1 cellular context compared by ENCODE assay signal in the genomic region with DNA sequence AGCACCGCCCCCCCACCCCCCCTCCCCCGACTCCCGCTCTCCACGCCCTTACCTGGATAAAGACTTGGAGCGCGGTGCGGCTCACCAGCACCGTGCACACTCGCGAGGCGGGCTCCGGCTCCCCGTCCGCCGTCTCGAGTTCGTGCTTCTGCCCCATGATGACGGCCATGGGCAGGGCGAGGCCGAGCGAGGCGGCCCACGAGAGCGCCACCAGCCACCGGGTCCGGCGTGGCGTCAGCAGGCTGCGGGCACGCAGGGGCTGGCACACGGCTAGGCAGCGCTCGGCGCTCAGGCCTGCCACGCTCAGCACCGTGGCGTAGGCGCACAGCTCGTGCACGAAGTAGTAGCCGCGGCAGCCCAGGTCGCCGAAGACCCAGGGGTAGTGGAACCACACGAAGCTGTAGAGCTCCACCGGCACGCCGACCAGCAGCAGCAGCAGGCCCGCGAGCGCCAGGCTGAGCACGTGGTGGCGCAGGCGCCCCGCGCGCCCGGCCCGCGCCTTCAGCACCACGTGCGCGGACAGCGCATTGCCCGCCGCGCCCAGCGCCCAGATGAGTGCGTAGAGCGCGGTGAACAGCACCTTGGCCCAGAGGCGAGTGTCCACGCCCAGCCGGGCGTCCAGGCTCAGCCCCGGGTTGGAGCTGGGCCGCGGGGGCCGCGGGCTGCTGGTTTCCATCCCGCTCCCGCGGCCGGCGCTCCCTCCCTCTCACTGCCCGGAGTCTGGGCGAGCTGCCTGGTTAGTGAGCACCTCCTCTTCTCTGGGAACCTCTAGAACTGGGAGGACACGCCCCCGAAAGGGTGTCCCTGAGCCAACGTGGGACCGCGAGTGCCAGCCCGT.
TF ChIP-seq lines count a peak whose summit lies in the region.

A gene with protein sequence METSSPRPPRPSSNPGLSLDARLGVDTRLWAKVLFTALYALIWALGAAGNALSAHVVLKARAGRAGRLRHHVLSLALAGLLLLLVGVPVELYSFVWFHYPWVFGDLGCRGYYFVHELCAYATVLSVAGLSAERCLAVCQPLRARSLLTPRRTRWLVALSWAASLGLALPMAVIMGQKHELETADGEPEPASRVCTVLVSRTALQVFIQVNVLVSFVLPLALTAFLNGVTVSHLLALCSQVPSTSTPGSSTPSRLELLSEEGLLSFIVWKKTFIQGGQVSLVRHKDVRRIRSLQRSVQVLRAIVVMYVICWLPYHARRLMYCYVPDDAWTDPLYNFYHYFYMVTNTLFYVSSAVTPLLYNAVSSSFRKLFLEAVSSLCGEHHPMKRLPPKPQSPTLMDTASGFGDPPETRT (minus strand): TSS at position 742 of the 838 bp plus-strand sequence. CDS start 66 bp downstream, at position 676.

TF ChIP-seq in HepG2, 621 proteins besides CTCF, POLR2A, EP300 and RAD21 (continued from another document and continues in another):
- TF ChIP-seq, protein P1, sequence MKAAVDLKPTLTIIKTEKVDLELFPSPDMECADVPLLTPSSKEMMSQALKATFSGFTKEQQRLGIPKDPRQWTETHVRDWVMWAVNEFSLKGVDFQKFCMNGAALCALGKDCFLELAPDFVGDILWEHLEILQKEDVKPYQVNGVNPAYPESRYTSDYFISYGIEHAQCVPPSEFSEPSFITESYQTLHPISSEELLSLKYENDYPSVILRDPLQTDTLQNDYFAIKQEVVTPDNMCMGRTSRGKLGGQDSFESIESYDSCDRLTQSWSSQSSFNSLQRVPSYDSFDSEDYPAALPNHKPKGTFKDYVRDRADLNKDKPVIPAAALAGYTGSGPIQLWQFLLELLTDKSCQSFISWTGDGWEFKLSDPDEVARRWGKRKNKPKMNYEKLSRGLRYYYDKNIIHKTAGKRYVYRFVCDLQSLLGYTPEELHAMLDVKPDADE (CRISPR knock-in tag; IDR thresholded peaks at IDR 0.05), result peak; percentile 99
- TF ChIP-seq, protein P2, sequence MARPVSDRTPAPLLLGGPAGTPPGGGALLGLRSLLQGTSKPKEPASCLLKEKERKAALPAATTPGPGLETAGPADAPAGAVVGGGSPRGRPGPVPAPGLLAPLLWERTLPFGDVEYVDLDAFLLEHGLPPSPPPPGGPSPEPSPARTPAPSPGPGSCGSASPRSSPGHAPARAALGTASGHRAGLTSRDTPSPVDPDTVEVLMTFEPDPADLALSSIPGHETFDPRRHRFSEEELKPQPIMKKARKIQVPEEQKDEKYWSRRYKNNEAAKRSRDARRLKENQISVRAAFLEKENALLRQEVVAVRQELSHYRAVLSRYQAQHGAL (CRISPR knock-in tag; IDR thresholded peaks at IDR 0.05; ENCODE audit: not compliant biosample characterization), result peak; percentile 99
- TF ChIP-seq SP5 (CRISPR knock-in tag; IDR thresholded peaks at IDR 0.05; ENCODE audit: borderline replicate concordance, low read depth) (peak; percentile 68), HES4 (CRISPR knock-in tag; IDR thresholded peaks at IDR 0.05; ENCODE audit: borderline replicate concordance) (peak; percentile 100), EHMT2 (IDR thresholded peaks at IDR 0.05; ENCODE audit: borderline replicate concordance, low read depth, low read length) (peak; percentile 82), KDM4B (CRISPR knock-in tag; IDR thresholded peaks at IDR 0.05) (peak; percentile 90; the same call in 1 of the 2 replicates), SIX4 (CRISPR knock-in tag; IDR thresholded peaks at IDR 0.05) (peak; percentile 92), POLR2AphosphoS5 (IDR thresholded peaks at IDR 0.05; ENCODE audit: low read depth, low read length) (no peak), GTF3A (CRISPR knock-in tag; conservative IDR thresholded peaks at IDR 0.05) (no peak), ZNF746 (CRISPR knock-in tag; IDR thresholded peaks at IDR 0.05) (peak; percentile 91), ZNF703 (CRISPR knock-in tag; IDR thresholded peaks at IDR 0.05; ENCODE audit: borderline replicate concordance) (peak; percentile 96), ZNF136 (CRISPR knock-in tag; IDR thresholded peaks at IDR 0.05; ENCODE audit: low read depth) (peak; percentile 61; the same call in 1 of the 2 replicates), ZNF709 (CRISPR knock-in tag; IDR thresholded peaks at IDR 0.05) (peak; percentile 100), FOXA3 (CRISPR knock-in tag; IDR thresholded peaks at IDR 0.05) (peak; percentile 85), ZNF615 (CRISPR knock-in tag; IDR thresholded peaks at IDR 0.05; ENCODE audit: borderline replicate concordance) (peak; percentile 55; the same call in 1 of the 2 replicates), BRCA1 (CRISPR knock-in tag; IDR thresholded peaks at IDR 0.05) (peak; percentile 99), ZNF879 (CRISPR knock-in tag; IDR thresholded peaks at IDR 0.05) (peak; percentile 94), ZNF569 (CRISPR knock-in tag; IDR thresholded peaks at IDR 0.05; ENCODE audit: borderline replicate concordance) (no peak), RNF2 (conservative IDR thresholded peaks at IDR 0.05; ENCODE audit: low read depth) (peak; percentile 99), SNAI1 (CRISPR knock-in tag; IDR thresholded peaks at IDR 0.05; ENCODE audit: borderline replicate concordance) (no peak), KLF11 (CRISPR knock-in tag; IDR thresholded peaks at IDR 0.05) (peak; percentile 97), ZFX (CRISPR knock-in tag; IDR thresholded peaks at IDR 0.05; ENCODE audit: low read depth) (peak; percentile 90), ZNF10 (CRISPR knock-in tag; IDR thresholded peaks at IDR 0.05; ENCODE audit: borderline replicate concordance, low read depth) (no peak), IRX3 (CRISPR knock-in tag; IDR thresholded peaks at IDR 0.05; ENCODE audit: borderline replicate concordance, low read depth) (peak; percentile 100), ZNF83 (CRISPR knock-in tag; IDR thresholded peaks at IDR 0.05; ENCODE audit: borderline replicate concordance) (peak; percentile 99), ZC3H4 (CRISPR knock-in tag; IDR thresholded peaks at IDR 0.05; ENCODE audit: borderline replicate concordance) (no peak), SRSF1 (optimal IDR thresholded peaks at IDR 0.05; ENCODE audit: low read depth, low read length) (no peak), NFE2 (CRISPR knock-in tag; IDR thresholded peaks at IDR 0.05) (no peak), SMAD3 (CRISPR knock-in tag; IDR thresholded peaks at IDR 0.05) (peak; percentile 89; the same call in 1 of the 2 replicates), TMF1 (CRISPR knock-in tag; IDR thresholded peaks at IDR 0.05; ENCODE audit: low read depth) (peak; percentile 100), ZBTB7A (CRISPR knock-in tag; IDR thresholded peaks at IDR 0.05) (peak; percentile 98), ZNF891 (CRISPR knock-in tag; IDR thresholded peaks at IDR 0.05) (peak; percentile 100), ZFAT (CRISPR knock-in tag; conservative IDR thresholded peaks at IDR 0.05) (peak; percentile 94), KDM1A (CRISPR knock-in tag; IDR thresholded peaks at IDR 0.05) (peak; percentile 72; the same call in 1 of the 2 replicates)
- TF ChIP-seq, protein P3, sequence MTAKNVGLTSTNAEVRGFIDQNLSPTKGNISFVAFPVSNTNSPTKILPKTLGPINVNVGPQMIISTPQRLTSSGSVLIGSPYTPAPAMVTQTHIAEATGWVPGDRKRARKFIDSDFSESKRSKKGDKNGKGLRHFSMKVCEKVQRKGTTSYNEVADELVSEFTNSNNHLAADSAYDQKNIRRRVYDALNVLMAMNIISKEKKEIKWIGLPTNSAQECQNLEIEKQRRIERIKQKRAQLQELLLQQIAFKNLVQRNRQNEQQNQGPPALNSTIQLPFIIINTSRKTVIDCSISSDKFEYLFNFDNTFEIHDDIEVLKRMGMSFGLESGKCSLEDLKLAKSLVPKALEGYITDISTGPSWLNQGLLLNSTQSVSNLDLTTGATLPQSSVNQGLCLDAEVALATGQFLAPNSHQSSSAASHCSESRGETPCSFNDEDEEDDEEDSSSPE (CRISPR knock-in tag; IDR thresholded peaks at IDR 0.05), result peak; percentile 96
- TF ChIP-seq, protein P4, sequence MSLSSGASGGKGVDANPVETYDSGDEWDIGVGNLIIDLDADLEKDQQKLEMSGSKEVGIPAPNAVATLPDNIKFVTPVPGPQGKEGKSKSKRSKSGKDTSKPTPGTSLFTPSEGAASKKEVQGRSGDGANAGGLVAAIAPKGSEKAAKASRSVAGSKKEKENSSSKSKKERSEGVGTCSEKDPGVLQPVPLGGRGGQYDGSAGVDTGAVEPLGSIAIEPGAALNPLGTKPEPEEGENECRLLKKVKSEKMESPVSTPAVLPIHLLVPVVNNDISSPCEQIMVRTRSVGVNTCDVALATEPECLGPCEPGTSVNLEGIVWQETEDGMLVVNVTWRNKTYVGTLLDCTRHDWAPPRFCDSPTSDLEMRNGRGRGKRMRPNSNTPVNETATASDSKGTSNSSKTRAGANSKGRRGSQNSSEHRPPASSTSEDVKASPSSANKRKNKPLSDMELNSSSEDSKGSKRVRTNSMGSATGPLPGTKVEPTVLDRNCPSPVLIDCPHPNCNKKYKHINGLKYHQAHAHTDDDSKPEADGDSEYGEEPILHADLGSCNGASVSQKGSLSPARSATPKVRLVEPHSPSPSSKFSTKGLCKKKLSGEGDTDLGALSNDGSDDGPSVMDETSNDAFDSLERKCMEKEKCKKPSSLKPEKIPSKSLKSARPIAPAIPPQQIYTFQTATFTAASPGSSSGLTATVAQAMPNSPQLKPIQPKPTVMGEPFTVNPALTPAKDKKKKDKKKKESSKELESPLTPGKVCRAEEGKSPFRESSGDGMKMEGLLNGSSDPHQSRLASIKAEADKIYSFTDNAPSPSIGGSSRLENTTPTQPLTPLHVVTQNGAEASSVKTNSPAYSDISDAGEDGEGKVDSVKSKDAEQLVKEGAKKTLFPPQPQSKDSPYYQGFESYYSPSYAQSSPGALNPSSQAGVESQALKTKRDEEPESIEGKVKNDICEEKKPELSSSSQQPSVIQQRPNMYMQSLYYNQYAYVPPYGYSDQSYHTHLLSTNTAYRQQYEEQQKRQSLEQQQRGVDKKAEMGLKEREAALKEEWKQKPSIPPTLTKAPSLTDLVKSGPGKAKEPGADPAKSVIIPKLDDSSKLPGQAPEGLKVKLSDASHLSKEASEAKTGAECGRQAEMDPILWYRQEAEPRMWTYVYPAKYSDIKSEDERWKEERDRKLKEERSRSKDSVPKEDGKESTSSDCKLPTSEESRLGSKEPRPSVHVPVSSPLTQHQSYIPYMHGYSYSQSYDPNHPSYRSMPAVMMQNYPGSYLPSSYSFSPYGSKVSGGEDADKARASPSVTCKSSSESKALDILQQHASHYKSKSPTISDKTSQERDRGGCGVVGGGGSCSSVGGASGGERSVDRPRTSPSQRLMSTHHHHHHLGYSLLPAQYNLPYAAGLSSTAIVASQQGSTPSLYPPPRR (CRISPR knock-in tag; IDR thresholded peaks at IDR 0.05; ENCODE audit: borderline replicate concordance), result peak; percentile 69
- TF ChIP-seq, protein P5, sequence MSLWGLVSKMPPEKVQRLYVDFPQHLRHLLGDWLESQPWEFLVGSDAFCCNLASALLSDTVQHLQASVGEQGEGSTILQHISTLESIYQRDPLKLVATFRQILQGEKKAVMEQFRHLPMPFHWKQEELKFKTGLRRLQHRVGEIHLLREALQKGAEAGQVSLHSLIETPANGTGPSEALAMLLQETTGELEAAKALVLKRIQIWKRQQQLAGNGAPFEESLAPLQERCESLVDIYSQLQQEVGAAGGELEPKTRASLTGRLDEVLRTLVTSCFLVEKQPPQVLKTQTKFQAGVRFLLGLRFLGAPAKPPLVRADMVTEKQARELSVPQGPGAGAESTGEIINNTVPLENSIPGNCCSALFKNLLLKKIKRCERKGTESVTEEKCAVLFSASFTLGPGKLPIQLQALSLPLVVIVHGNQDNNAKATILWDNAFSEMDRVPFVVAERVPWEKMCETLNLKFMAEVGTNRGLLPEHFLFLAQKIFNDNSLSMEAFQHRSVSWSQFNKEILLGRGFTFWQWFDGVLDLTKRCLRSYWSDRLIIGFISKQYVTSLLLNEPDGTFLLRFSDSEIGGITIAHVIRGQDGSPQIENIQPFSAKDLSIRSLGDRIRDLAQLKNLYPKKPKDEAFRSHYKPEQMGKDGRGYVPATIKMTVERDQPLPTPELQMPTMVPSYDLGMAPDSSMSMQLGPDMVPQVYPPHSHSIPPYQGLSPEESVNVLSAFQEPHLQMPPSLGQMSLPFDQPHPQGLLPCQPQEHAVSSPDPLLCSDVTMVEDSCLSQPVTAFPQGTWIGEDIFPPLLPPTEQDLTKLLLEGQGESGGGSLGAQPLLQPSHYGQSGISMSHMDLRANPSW (CRISPR knock-in tag; IDR thresholded peaks at IDR 0.05; ENCODE audit: borderline replicate concordance), result no peak
- TF ChIP-seq, protein P6, sequence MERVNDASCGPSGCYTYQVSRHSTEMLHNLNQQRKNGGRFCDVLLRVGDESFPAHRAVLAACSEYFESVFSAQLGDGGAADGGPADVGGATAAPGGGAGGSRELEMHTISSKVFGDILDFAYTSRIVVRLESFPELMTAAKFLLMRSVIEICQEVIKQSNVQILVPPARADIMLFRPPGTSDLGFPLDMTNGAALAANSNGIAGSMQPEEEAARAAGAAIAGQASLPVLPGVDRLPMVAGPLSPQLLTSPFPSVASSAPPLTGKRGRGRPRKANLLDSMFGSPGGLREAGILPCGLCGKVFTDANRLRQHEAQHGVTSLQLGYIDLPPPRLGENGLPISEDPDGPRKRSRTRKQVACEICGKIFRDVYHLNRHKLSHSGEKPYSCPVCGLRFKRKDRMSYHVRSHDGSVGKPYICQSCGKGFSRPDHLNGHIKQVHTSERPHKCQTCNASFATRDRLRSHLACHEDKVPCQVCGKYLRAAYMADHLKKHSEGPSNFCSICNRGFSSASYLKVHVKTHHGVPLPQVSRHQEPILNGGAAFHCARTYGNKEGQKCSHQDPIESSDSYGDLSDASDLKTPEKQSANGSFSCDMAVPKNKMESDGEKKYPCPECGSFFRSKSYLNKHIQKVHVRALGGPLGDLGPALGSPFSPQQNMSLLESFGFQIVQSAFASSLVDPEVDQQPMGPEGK (CRISPR knock-in tag; IDR thresholded peaks at IDR 0.05), result peak; percentile 76
- TF ChIP-seq, protein P7, sequence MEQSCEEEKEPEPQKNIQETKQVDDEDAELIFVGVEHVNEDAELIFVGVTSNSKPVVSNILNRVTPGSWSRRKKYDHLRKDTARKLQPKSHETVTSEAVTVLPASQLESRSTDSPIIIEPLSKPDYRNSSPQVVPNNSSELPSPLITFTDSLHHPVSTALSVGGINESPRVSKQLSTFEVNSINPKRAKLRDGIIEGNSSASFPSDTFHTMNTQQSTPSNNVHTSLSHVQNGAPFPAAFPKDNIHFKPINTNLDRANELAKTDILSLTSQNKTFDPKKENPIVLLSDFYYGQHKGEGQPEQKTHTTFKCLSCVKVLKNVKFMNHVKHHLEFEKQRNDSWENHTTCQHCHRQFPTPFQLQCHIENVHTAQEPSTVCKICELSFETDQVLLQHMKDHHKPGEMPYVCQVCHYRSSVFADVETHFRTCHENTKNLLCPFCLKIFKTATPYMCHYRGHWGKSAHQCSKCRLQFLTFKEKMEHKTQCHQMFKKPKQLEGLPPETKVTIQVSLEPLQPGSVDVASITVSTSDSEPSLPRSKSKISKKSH (CRISPR knock-in tag; IDR thresholded peaks at IDR 0.05; ENCODE audit: borderline replicate concordance), result peak; percentile 96
- TF ChIP-seq, protein P8, sequence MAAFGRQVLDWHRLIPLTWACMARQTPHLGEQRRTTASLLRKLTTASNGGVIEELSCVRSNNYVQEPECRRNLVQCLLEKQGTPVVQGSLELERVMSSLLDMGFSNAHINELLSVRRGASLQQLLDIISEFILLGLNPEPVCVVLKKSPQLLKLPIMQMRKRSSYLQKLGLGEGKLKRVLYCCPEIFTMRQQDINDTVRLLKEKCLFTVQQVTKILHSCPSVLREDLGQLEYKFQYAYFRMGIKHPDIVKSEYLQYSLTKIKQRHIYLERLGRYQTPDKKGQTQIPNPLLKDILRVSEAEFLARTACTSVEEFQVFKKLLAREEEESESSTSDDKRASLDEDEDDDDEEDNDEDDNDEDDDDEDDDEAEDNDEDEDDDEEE (CRISPR knock-in tag; IDR thresholded peaks at IDR 0.05), result peak; percentile 100
